Comparison of ENCODE assay signal across 8 cellular contexts in the genomic region with DNA sequence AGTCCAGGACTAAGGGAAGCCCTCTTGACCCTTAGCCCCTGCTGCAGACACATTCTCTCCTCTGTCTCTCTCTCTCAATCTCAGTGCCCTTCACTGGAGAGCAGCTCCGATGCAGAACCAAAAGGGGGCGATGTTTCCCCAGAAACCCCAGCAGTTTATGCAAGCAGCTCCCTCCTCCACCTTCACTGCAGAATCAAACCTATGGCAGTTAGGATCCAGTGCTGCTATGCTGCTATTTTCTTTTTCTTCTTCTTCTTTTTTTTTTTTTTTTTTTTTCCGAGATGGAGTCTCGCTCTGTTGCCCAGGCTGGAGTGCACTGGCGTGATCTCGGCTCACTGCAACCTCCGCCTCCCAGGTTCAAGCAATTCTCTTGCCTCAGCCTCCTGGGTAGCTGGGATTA. TPM values are rescaled to one million over a fixed set of nuclear protein-coding genes. Genes with fewer than 3 reads are reported as not detected.
DNase-seq lines count a peak whose midpoint lies in the region; ATAC-seq, FAIRE-seq and TF ChIP-seq lines count a peak whose summit lies in the region.
"Not testable (repeated sequence)": the region's sequence is repeated elsewhere in the genome, so short reads cannot be mapped to it uniquely, and the experiment has no call there.

No MANE protein-coding gene starts in this region.

- not testable (repeated sequence) for H3K79me2 ChIP-seq in osteoblast (ENCODE audit: insufficient read depth, low read length)

- ATAC-seq in stimulated activated naive B cell treated with anti-CD40 and anti-IgM and Interleukin-4, amounts not matched to agents 10 μg/mL and 1 μg/mL and 100 μg/mL, for 72 hours (replicated peaks) = peak; percentile 99

- TF ChIP-seq CTCF in D721Med (IDR thresholded peaks at IDR 0.05; ENCODE audit: insufficient read depth, missing control alignments) (peak; percentile 90), cardiac muscle cell (IDR thresholded peaks at IDR 0.05; ENCODE audit: low read depth, low read length) (peak; percentile 94), osteoblast (IDR thresholded peaks at IDR 0.05; ENCODE audit: extremely low read depth, low read depth, low read length) (peak; percentile 94)

- H3K9me3 Mint-ChIP-seq in stimulated activated naive B cell treated with anti-CD40 and anti-IgM and Interleukin-4, amounts not matched to agents 10 μg/mL and 1 μg/mL and 100 μg/mL, for 72 hours = not testable (repeated sequence)

- not testable (repeated sequence) for H3K4me2 ChIP-seq in osteoblast (ENCODE audit: insufficient read depth, low read length)

- DNase-seq in D721Med (ENCODE audit: insufficient read length, low spot score) = not testable (repeated sequence)
- DNase-seq in HUDEP-2 (lab: John Stamatoyannopoulos, UW; ENCODE audit: unreplicated experiment in 76 of 76) (peak in 72 of 76 experiments; percentile 19 to 90 (median 74)), NCI-H82 treated with DMSO at 0.1 percent for 48 hours (lab: John Stamatoyannopoulos, UW; ENCODE audit: unreplicated experiment) (peak; percentile 34), astrocyte of the hippocampus (ENCODE audit: low read depth, low spot score) (peak; percentile 92), cardiac muscle cell (ENCODE audit: low read depth in 1 of 2, low spot score in 1 of 2) (peak; percentile 88 to 91), osteoblast (ENCODE audit: insufficient read length, low spot score, missing footprints) (peak; percentile 96)
- DNase-seq in activated CD4-positive, CD25-positive, alpha-beta regulatory T cell treated with anti-CD3 and anti-CD28 coated beads, Interleukin-2, amount 50 U/mL, for 16 hours (ENCODE audit: low read depth, low spot score) = peak; percentile 66
- DNase-seq in stimulated activated naive B cell treated with anti-CD40 and anti-IgM and Interleukin-4, amounts not matched to agents 10 μg/mL and 1 μg/mL and 100 μg/mL, for 72 hours = peak; percentile 67

- not testable (repeated sequence) for H3K27ac Mint-ChIP-seq in stimulated activated naive B cell treated with anti-CD40 and anti-IgM and Interleukin-4, amounts not matched to agents 10 μg/mL and 1 μg/mL and 100 μg/mL, for 72 hours

- H3K36me3 Mint-ChIP-seq in stimulated activated naive B cell treated with anti-CD40 and anti-IgM and Interleukin-4, amounts not matched to agents 10 μg/mL and 1 μg/mL and 100 μg/mL, for 72 hours = not testable (repeated sequence)

- not testable (repeated sequence) for H3K4me1 Mint-ChIP-seq in stimulated activated naive B cell treated with anti-CD40 and anti-IgM and Interleukin-4, amounts not matched to agents 10 μg/mL and 1 μg/mL and 100 μg/mL, for 72 hours

- not testable (repeated sequence) for H2AFZ ChIP-seq in osteoblast (ENCODE audit: low read length)

- not testable (repeated sequence) for H3K36me3 ChIP-seq in cardiac muscle cell; osteoblast (ENCODE audit: insufficient read depth, low read length)

- not testable (repeated sequence) for H3K27me3 Mint-ChIP-seq in stimulated activated naive B cell treated with anti-CD40 and anti-IgM and Interleukin-4, amounts not matched to agents 10 μg/mL and 1 μg/mL and 100 μg/mL, for 72 hours

- H3K4me1 ChIP-seq in cardiac muscle cell (ENCODE audit: low read depth) = not testable (repeated sequence)
- H3K4me1 ChIP-seq in osteoblast (ENCODE audit: insufficient read depth, low read length) = peaks cover 18% of the 10 kb centered on the region

- H3K4me3 Mint-ChIP-seq in stimulated activated naive B cell treated with anti-CD40 and anti-IgM and Interleukin-4, amounts not matched to agents 10 μg/mL and 1 μg/mL and 100 μg/mL, for 72 hours = not testable (repeated sequence)

- not testable (repeated sequence) for H3K4me3 ChIP-seq in cardiac muscle cell; osteoblast (ENCODE audit: insufficient read depth, low read length)

- H3K27me3 ChIP-seq in cardiac muscle cell; osteoblast (ENCODE audit: insufficient read depth, low read length): not testable (repeated sequence)

- H3K27ac ChIP-seq in cardiac muscle cell; osteoblast (ENCODE audit: low read depth, low read length): not testable (repeated sequence)

- H4K20me1 ChIP-seq in osteoblast (ENCODE audit: insufficient read depth, low read length) = not testable (repeated sequence)

- not testable (repeated sequence) for H3K9me3 ChIP-seq in cardiac muscle cell (ENCODE audit: low read depth); osteoblast (ENCODE audit: low read depth, low read length)

- not testable (repeated sequence) for FAIRE-seq in D721Med (lab: Jason Lieb, UNC)

RNA-seq across cellular contexts. Expression of a gene that starts 11.3 kb away (rescaled TPM):
- total RNA-seq in cardiac muscle cell (1.7 and 1.8 TPM in 2 replicates), osteoblast (not detected in 2 replicates)
- polyA plus RNA-seq in cardiac muscle cell = 0.60 and 2.3 TPM in 2 replicates

RNA-seq across cellular contexts. Expression of a gene that starts 14.7 kb away (rescaled TPM):
- 62.7 and 68.5 TPM in 2 replicates for total RNA-seq in cardiac muscle cell
- 16.6 and 26.2 TPM in 2 replicates for polyA plus RNA-seq in cardiac muscle cell
- total RNA-seq in osteoblast = 355 and 368 TPM in 2 replicates

RNA-seq across cellular contexts. Expression of a gene that starts 59.8 kb away (rescaled TPM):
- 159 and 195 TPM in 2 replicates for total RNA-seq in cardiac muscle cell
- 148 and 216 TPM in 2 replicates for polyA plus RNA-seq in cardiac muscle cell
- total RNA-seq in osteoblast = 113 and 114 TPM in 2 replicates
